8 cellular contexts compared by ENCODE assay signal in the genomic region with DNA sequence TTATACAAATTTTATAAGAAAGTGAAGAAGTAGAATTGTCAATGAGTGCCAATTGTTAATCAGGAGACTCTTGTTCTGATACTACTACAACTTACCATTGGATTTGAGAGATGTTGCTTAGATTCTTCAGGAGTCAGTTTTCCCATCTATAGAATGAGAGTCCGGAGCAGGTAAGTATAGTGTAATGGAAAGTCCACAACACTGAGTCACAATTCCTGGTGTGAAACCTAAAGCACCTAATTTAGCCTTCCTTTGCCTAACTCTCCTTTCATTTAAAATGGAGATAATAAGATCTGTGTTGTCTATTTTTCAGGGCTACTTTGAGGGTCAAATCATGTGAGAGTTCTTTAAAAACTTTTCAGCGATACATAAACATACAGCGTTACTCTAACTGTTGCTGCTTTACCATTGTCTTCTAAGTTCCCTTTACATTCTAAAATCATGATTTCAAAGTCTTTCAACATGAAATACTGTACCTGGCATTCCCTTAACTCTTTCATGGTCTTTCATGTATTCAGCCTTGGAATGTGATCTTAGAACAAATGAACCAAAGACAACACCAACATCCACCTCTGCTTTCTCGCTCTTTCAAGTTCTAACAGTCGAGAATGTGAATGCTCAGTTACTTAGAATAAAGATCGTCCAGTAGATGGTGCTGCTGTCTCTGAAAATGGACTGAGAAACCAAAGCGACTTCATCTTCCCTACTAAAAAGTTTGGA.
DNase-seq lines count a peak whose midpoint lies in the region; ATAC-seq and TF ChIP-seq lines count a peak whose summit lies in the region.

No MANE protein-coding gene starts in this region.

- no peaks in the 10 kb centered on the region for H3K9me3 ChIP-seq in colonic mucosa

- no peaks in the 10 kb centered on the region for H3K36me3 ChIP-seq in colonic mucosa

- H3K27ac ChIP-seq in HL-60 (replicated peaks) (no peak overlapping the region), colonic mucosa (no peak overlapping the region)

- H3K9ac ChIP-seq in colonic mucosa (ENCODE audit: low read depth in 2 of 2, low read length in 2 of 2), result no peak overlapping the region

- ATAC-seq in Right ventricle myocardium superior (ENCODE audit: poor library complexity), result peak; percentile 56
- ATAC-seq in Right ventricle myocardium inferior, result no peak
- ATAC-seq in HG02588 (IDR thresholded peaks at IDR 0.05; ENCODE audit: unreplicated experiment), result no peak

- DNase-seq in Right ventricle myocardium superior (no peak), Right ventricle myocardium inferior (ENCODE audit: missing footprints) (no peak), HL-60 (ENCODE audit: low read depth in 1 of 2, low spot score in 1 of 2) (peak in 1 of 2 experiments; percentile 26), NCI-H82 treated with DMSO at 0.1 percent for 48 hours (lab: John Stamatoyannopoulos, UW; ENCODE audit: unreplicated experiment) (peak; percentile 77), colonic mucosa (peak; percentile 46), mucosa of gallbladder (ENCODE audit: low spot score) (peak; percentile 19)
- no peak for DNase-seq in stimulated activated naive CD4-positive, alpha-beta T cell (lab: John Stamatoyannopoulos, UW)

- H3K4me3 ChIP-seq in HL-60 (replicated peaks; ENCODE audit: insufficient read depth, low read length) (no peak overlapping the region), colonic mucosa (no peak overlapping the region)

- peak; percentile 27 for TF ChIP-seq CTCF in HL-60 (IDR thresholded peaks at IDR 0.05; ENCODE audit: insufficient read depth, low read length)
- TF ChIP-seq CTCF in colonic mucosa (IDR thresholded peaks at IDR 0.05), result peak; percentile 40

- intact Hi-C loops in Right ventricle myocardium superior (cut with DNase I) (no loop called here), Right ventricle myocardium inferior (cut with DNase I) (no loop called here), colonic mucosa (cut with DNase I) (no loop called here)

- H3K4me1 ChIP-seq in colonic mucosa, result no peaks in the 10 kb centered on the region

- no peaks in the 10 kb centered on the region for H3K27me3 ChIP-seq in HL-60 (ENCODE audit: insufficient read depth, poor library complexity, severe bottlenecking)
- no peaks in the 10 kb centered on the region for H3K27me3 ChIP-seq in colonic mucosa

Comparison
In these comparisons a context has a peak if more than half of its experiments do, and no peak if none do; other contexts are left out.
1. DNase-seq: peak in NCI-H82 treated with DMSO at 0.1 percent for 48 hours (single experiment), colonic mucosa (single experiment) and mucosa of gallbladder (single experiment); none in Right ventricle myocardium superior (single experiment), Right ventricle myocardium inferior (single experiment) and stimulated activated naive CD4-positive, alpha-beta T cell (0 of 6).